Comparison of ENCODE assay signal across 24 cellular contexts in the genomic region with DNA sequence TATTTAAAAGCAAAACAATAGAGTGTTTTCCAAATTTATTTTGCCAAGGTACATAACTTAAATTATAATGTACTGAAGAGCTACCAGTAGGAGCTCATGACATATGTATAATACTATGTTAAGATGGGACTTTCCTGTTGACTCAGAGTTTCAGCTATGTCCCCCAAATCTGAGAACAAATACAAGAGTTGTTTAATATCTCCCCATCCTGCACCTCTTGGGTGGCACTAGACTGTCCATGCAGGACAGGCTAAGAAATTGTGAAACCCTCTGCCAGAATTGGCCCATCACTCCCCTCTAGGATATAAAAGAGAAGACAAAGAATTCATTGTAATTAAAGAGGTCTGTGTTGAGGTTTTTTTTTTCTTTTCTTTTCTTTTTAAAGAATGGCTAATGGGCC. TPM values are rescaled to one million over a fixed set of nuclear protein-coding genes. Genes with fewer than 3 reads are reported as not detected.
DNase-seq lines count a peak whose midpoint lies in the region; ATAC-seq and TF ChIP-seq lines count a peak whose summit lies in the region.
"Had no signal": no experiment of that assay in that cellular context is flagged by ENCODE, and none has a peak within 500 bp of the region (broad histone marks: within the 10 kb centered on the region; RNA-seq: fewer than 3 reads in every experiment).

No MANE protein-coding gene starts in this region.

- in situ Hi-C loops in GM13977 (cut with MboI; ENCODE audit: low pct_unique_long_range_greater_than_20kb, low sequenced_read_pairs, unreplicated experiment) = no loop called here

- peaks cover 0 to 4% of the 10 kb centered on the region in 2 donors for H3K4me1 Mint-ChIP-seq in immature natural killer cell
- H3K4me1 Mint-ChIP-seq: IgD-negative memory B cell; naive thymus-derived CD4-positive, alpha-beta T cell; T-cell had no signal

- POLR2A ChIA-PET in PC-3 (lab: Charles Lee; ENCODE audit: unreplicated experiment) = no interaction called here

- TF ChIP-seq CTCF in PC-3 (conservative IDR thresholded peaks at IDR 0.05; ENCODE audit: low read depth, low read length) = no peak
- no peak for TF ChIP-seq CTCF in epithelial cell of esophagus (IDR thresholded peaks at IDR 0.05; ENCODE audit: insufficient read depth, low read depth, low read length, missing control alignments)
- no peak for TF ChIP-seq CTCF in GM13977 (IDR thresholded peaks at IDR 0.05; ENCODE audit: extremely low read depth, insufficient read depth, missing control alignments)

- H3K9me3 Mint-ChIP-seq in immature natural killer cell = no peaks in the 10 kb centered on the region
- H3K9me3 Mint-ChIP-seq: activated T-helper 1 cell treated with anti-CD3 and anti-CD28 coated beads, Interleukin-12 subunit alpha, Interleukin-12 subunit beta, Interleukin-2, Interleukin-4 antibody, amounts not matched to agents 30 ng/mL and 10 ng/mL and 1 ng/mL, durations not matched to agents 14 hours and 24 hours and 36 hours had no signal

- no peaks in the 10 kb centered on the region for H3K36me3 ChIP-seq in PC-3 (ENCODE audit: low read depth, low read length)

- no peak overlapping the region for H3K9ac ChIP-seq in PC-3 (ENCODE audit: low read length)

- H3F3A ChIP-seq in PC-3 (ENCODE audit: low read length, unreplicated experiment) = no peaks in the 10 kb centered on the region

- BruUV-seq in PC-3 (replicated peaks; lab: Mats Ljungman, UMichigan) = no TSS peak

- H3K4me3 Mint-ChIP-seq in immature natural killer cell = no peak overlapping the region
- H3K4me3 Mint-ChIP-seq: activated T-helper 1 cell treated with anti-CD3 and anti-CD28 coated beads, Interleukin-12 subunit alpha, Interleukin-12 subunit beta, Interleukin-2, Interleukin-4 antibody, amounts not matched to agents 30 ng/mL and 10 ng/mL and 1 ng/mL, durations not matched to agents 14 hours and 24 hours and 36 hours; IgD-negative memory B cell; naive thymus-derived CD4-positive, alpha-beta T cell; T-cell had no signal

- no peaks in the 10 kb centered on the region for H3K79me2 ChIP-seq in PC-3 (ENCODE audit: low read length)

- peak overlapping the region; percentile 16; the same call in 1 of the 2 replicates for H3K27ac ChIP-seq in PC-3 (ENCODE audit: low read length)

- 0 out of 2 replicates have a peak, but pooled peaks cover 4% of the 10 kb centered on the region for H3K9me3 ChIP-seq in PC-3 (ENCODE audit: low read length)

- ATAC-seq in PC-3 = no peak; the same call in 1 of the 2 replicates
- ATAC-seq: activated naive CD4-positive, alpha-beta T cell treated with anti-CD3 and anti-CD28 coated beads, Interleukin-2, amount 50 U/mL, for 72 hours; HCT116; left cardiac atrium; naive thymus-derived CD4-positive, alpha-beta T cell; T-cell had no signal

- H3K9me2 ChIP-seq in PC-3 (replicated peaks; ENCODE audit: low read length) = no peaks in the 10 kb centered on the region

- no peak overlapping the region for H3K4me2 ChIP-seq in PC-3 (ENCODE audit: low read length)

- H3K27me3 Mint-ChIP-seq in immature natural killer cell (ENCODE audit: low read depth in 3 of 3) = peaks cover 0 to 4% (median 2%) of the 10 kb centered on the region in 3 donors
- H3K27me3 Mint-ChIP-seq: IgD-negative memory B cell, T-cell had no signal

- H3K4me3 ChIP-seq in PC-3 (ENCODE audit: low read length) (no peak overlapping the region), epithelial cell of esophagus (ENCODE audit: low read length) (no peak overlapping the region)

- H3K4me1 ChIP-seq in PC-3 (ENCODE audit: insufficient read depth, low read length) = peaks cover 16% of the 10 kb centered on the region

- no peaks in the 10 kb centered on the region for H3K27me3 ChIP-seq in PC-3 (ENCODE audit: low read length)

- no peaks in the 10 kb centered on the region for H4K20me1 ChIP-seq in PC-3 (ENCODE audit: low read length)

- intact Hi-C loops in PC-3 (cut with micrococcal nuclease) = loop anchor here (10.0 kb wide), 1 partner anchor 65 kb away; no protein-coding TSS in a partner anchor

- H2AFZ ChIP-seq in PC-3 (ENCODE audit: low read length) = no peak overlapping the region

- H3K27ac Mint-ChIP-seq in immature natural killer cell = no peak overlapping the region
- H3K27ac Mint-ChIP-seq: activated naive CD4-positive, alpha-beta T cell treated with anti-CD3 and anti-CD28 coated beads, Interleukin-2, amount 50 U/mL, for 72 hours; activated T-helper 1 cell treated with anti-CD3 and anti-CD28 coated beads, Interleukin-12 subunit alpha, Interleukin-12 subunit beta, Interleukin-2, Interleukin-4 antibody, amounts not matched to agents 30 ng/mL and 10 ng/mL and 1 ng/mL, durations not matched to agents 14 hours and 24 hours and 36 hours; IgD-negative memory B cell; naive thymus-derived CD4-positive, alpha-beta T cell; T-cell had no signal

- DNase-seq in ELR (ENCODE audit: low read depth) (peak; percentile 54), PC-3 (peak; percentile 19), epithelial cell of esophagus (ENCODE audit: low read depth) (peak; percentile 62), non-pigmented ciliary epithelial cell (ENCODE audit: low read depth) (peak; percentile 26), immature natural killer cell (no peak), GM13977 (ENCODE audit: low spot score) (no peak), NCI-H774 (lab: John Stamatoyannopoulos, UW) (no peak)
- DNase-seq: activated CD4-positive, alpha-beta T cell treated with anti-CD3 and anti-CD28 coated beads for 4 hours; AML-193; foreskin melanocyte; left cardiac atrium; MM.1S; naive thymus-derived CD4-positive, alpha-beta T cell; NCI-H748 treated with DMSO at 0.1 percent for 48 hours; SHP77; stimulated activated CD4-positive, alpha-beta T cell treated with anti-CD3 and anti-CD28 coated beads, Interleukin-15, amount 100 ng/mL, for 24 hours; T-cell had no signal

- peaks cover 0 to 6% (median 0%) of the 10 kb centered on the region in 3 donors for H3K36me3 Mint-ChIP-seq in immature natural killer cell
- H3K36me3 Mint-ChIP-seq: activated naive CD4-positive, alpha-beta T cell treated with anti-CD3 and anti-CD28 coated beads, Interleukin-2, amount 50 U/mL, for 72 hours; naive thymus-derived CD4-positive, alpha-beta T cell; T-cell had no signal

- CTCF ChIA-PET in PC-3 (lab: Charles Lee) = no interaction called here

RNA-seq across cellular contexts. Expression of a gene that starts 21.7 kb away (rescaled TPM):
- total RNA-seq in PC-3 (2014; rRNA removed) = not detected in 2 replicates
- polyA plus RNA-seq in immature natural killer cell = not detected
- total RNA-seq: activated naive CD4-positive, alpha-beta T cell treated with anti-CD3 and anti-CD28 coated beads, Interleukin-2, amount 50 U/mL, for 72 hours; activated T-helper 1 cell treated with anti-CD3 and anti-CD28 coated beads, Interleukin-12 subunit alpha, Interleukin-12 subunit beta, Interleukin-2, Interleukin-4 antibody, amounts not matched to agents 30 ng/mL and 10 ng/mL and 1 ng/mL, durations not matched to agents 14 hours and 24 hours and 36 hours; left cardiac atrium; mesenteric fat pad; naive thymus-derived CD4-positive, alpha-beta T cell; osteocyte; T-cell; temporal lobe had no signal
- polyA plus RNA-seq: IgD-negative memory B cell; naive thymus-derived CD4-positive, alpha-beta T cell had no signal

Comparison
In these comparisons a context has a peak if more than half of its experiments do, and no peak if none do; other contexts are left out.
1. DNase-seq: peak in ELR (single experiment), PC-3 (single experiment), epithelial cell of esophagus (single experiment) and non-pigmented ciliary epithelial cell (single experiment); none in immature natural killer cell (0 of 3), GM13977 (single experiment) and NCI-H774 (single experiment).